ENCODE assay signal across 36 cellular contexts in the genomic region with DNA sequence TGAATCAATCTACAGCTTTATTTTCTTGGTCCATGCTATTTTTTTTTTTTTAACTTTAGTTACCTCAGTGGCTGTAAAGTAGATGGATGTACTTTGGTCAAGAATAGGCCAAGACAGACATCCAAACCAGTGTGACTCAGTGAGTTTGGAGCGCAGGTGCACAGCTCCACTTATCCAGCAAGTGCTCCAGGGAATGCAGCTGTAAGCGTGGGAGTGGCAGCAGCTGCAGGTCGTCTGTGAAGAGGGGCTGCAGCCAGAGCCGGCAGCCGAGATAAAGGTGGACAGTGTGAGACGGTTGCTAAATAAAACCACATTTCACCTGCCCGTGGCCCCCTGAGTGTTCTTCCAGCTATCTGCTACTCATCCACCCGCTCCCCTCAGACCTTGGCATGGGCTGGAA.
"Had no signal": no experiment of that assay in that cellular context is flagged by ENCODE, and none has a peak within 500 bp of the region (broad histone marks: within the 10 kb centered on the region; RNA-seq: fewer than 3 reads in every experiment).

No MANE protein-coding gene starts in this region.

- H3K9me2 ChIP-seq: SK-N-SH had no signal

- H3K27me3 Mint-ChIP-seq: activated CD4-positive, alpha-beta T cell treated with anti-CD3 and anti-CD28 coated beads, Interleukin-2, amount 10 ng/mL, durations not matched to agents 24 days and 14 days; activated T-cell treated with anti-CD3 and anti-CD28 coated beads, Interleukin-2, amount 50 U/mL, for 24 hours had no signal

- H3K4me1 Mint-ChIP-seq: activated CD4-positive, alpha-beta T cell treated with anti-CD3 and anti-CD28 coated beads, Interleukin-2, amount 10 ng/mL, durations not matched to agents 24 days and 14 days; brain had no signal

- H3K27ac Mint-ChIP-seq: activated CD4-positive, alpha-beta T cell treated with anti-CD3 and anti-CD28 coated beads, Interleukin-2, amount 10 ng/mL, durations not matched to agents 24 days and 14 days; activated CD8-positive, alpha-beta T cell treated with anti-CD3 and anti-CD28 coated beads, Interleukin-2, amount 10 ng/mL, durations not matched to agents 7 days and 5 days; activated naive CD4-positive, alpha-beta T cell treated with anti-CD3 and anti-CD28 coated beads for 36 hours; activated naive CD4-positive, alpha-beta T cell treated with anti-CD3 and anti-CD28 coated beads, Interleukin-2, amount 50 U/mL, for 72 hours; activated T-cell treated with anti-CD3 and anti-CD28 coated beads, Interleukin-2, amount 50 U/mL, for 24 hours; activated T-helper 2 cell treated with anti-CD3 and anti-CD28 coated beads, Interferon-gamma antibody, Interleukin-2, Interleukin-4, amounts not matched to agents 10 μg/mL and 5 μg/mL and 100 μg/mL, durations not matched to agents 14 hours and 24 hours and 36 hours; brain; T-helper 1 cell treated with Interleukin-12 subunit alpha and Interleukin-12 subunit beta and Interleukin-4 antibody, amounts not matched to agents 30 μg/mL and 1 μg/mL, for 36 hours; T-helper 2 cell treated with Interferon-gamma antibody and Interleukin-4, amounts not matched to agents 5 μg/mL and 100 μg/mL, for 36 hours had no signal

- H3K36me3 Mint-ChIP-seq: brain had no signal

- ATAC-seq: activated CD8-positive, alpha-beta T cell treated with anti-CD3 and anti-CD28 coated beads, Interleukin-2, amount 10 ng/mL, durations not matched to agents 7 days and 5 days; activated naive CD4-positive, alpha-beta T cell treated with anti-CD3 and anti-CD28 coated beads, Interleukin-2, amount 50 U/mL, for 72 hours; PC-3; Right ventricle myocardium inferior had no signal

- DNase-seq: activated CD4-positive, alpha-beta T cell treated with anti-CD3 and anti-CD28 coated beads, Interleukin-2, amount 10 ng/mL, durations not matched to agents 24 days and 14 days; activated CD4-positive, alpha-beta T cell treated with anti-CD3 and anti-CD28 coated beads, Interleukin-2, amount 50 U/mL, for 4 hours; activated CD8-positive, alpha-beta T cell treated with anti-CD3 and anti-CD28 coated beads, Interleukin-2, amount 10 ng/mL, durations not matched to agents 7 days and 5 days; activated gamma-delta T cell; activated naive CD4-positive, alpha-beta T cell treated with anti-CD3 and anti-CD28 coated beads for 36 hours; activated T-cell treated with anti-CD3 and anti-CD28 coated beads, Interleukin-2, amount 50 U/mL, for 24 hours; adrenal gland; caudate nucleus; cerebellar nuclear complex; Kasumi-1; KG1; NCI-H1048; NCI-H1105 treated with DMSO at 0.1 percent for 48 hours; NCI-H1436; NCI-H1694; NCI-H1930; NCI-H2081 treated with DMSO at 0.1 percent for 48 hours; NCI-H2171 treated with DMSO at 0.1 percent for 48 hours; NCI-H345; NCI-H526 treated with DMSO at 0.1 percent for 48 hours; NK-92 treated with Interleukin-12 subunit alpha and Interleukin-12 subunit beta, amount 100 ng/mL, for 24 hours; SK-N-SH had no signal

- H3K4me3 Mint-ChIP-seq: activated CD4-positive, alpha-beta T cell treated with anti-CD3 and anti-CD28 coated beads, Interleukin-2, amount 10 ng/mL, durations not matched to agents 24 days and 14 days; activated CD8-positive, alpha-beta T cell treated with anti-CD3 and anti-CD28 coated beads, Interleukin-2, amount 10 ng/mL, durations not matched to agents 7 days and 5 days; activated naive CD4-positive, alpha-beta T cell treated with anti-CD3 and anti-CD28 coated beads for 36 hours; activated T-cell treated with anti-CD3 and anti-CD28 coated beads, Interleukin-2, amount 50 U/mL, for 24 hours; brain; T-helper 1 cell treated with Interleukin-12 subunit alpha and Interleukin-12 subunit beta and Interleukin-4 antibody, amounts not matched to agents 30 μg/mL and 1 μg/mL, for 36 hours; T-helper 2 cell treated with Interferon-gamma antibody and Interleukin-4, amounts not matched to agents 5 μg/mL and 100 μg/mL, for 36 hours had no signal

- H3K9me3 Mint-ChIP-seq: activated CD4-positive, alpha-beta T cell treated with anti-CD3 and anti-CD28 coated beads, Interleukin-2, amount 10 ng/mL, durations not matched to agents 24 days and 14 days; activated T-cell treated with anti-CD3 and anti-CD28 coated beads, Interleukin-2, amount 50 U/mL, for 24 hours; T-helper 1 cell treated with Interleukin-12 subunit alpha and Interleukin-12 subunit beta and Interleukin-4 antibody, amounts not matched to agents 30 μg/mL and 1 μg/mL, for 36 hours had no signal

- H3K4me1 ChIP-seq: adrenal gland, SJSA1 had no signal

- H3K27ac ChIP-seq: adrenal gland, RWPE1, SJSA1 had no signal

- H3K4me2 ChIP-seq: SK-N-SH had no signal

- H3K9me3 ChIP-seq: adrenal gland, MG63, SJSA1, SK-N-SH had no signal

- H3K4me3 ChIP-seq: adrenal gland, MG63, SJSA1 had no signal

- H3K27me3 ChIP-seq: adrenal gland, MG63, SJSA1 had no signal

- H3K36me3 ChIP-seq: adrenal gland, MG63, SJSA1 had no signal

- FAIRE-seq: astrocyte, bronchial epithelial cell, RCC 7860, TTC549 had no signal
